ENCODE assay signal across 33 cellular contexts in the genomic region with DNA sequence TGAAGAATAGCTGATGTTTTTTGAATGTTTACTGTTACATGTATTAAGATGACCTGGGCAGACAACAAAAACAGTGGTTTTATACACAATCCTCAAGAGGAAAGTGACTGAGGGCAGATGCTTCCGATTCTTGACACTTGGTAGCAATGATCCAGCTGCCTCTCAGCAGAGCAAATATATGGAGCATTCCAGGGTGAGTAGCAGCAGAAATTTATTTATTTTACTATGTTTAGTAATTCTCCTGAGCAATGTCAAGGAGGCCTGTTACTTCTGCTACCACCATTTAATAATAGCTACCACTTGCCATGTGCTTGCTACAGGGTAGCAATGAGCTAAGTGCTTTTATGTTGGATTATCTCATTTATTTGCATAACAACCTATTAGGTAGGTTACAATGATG.
"Had no signal": no experiment of that assay in that cellular context is flagged by ENCODE, and none has a peak within 500 bp of the region (broad histone marks: within the 10 kb centered on the region; RNA-seq: fewer than 3 reads in every experiment).

No MANE protein-coding gene starts in this region.

- DNase-seq: activated B cell treated with CpG ODN at 0.5 μM for 24 hours; activated CD4-positive, alpha-beta memory T cell treated with anti-CD3 and anti-CD28 coated beads for 36 hours; activated CD4-positive, alpha-beta T cell treated with anti-CD3 and anti-CD28 coated beads for 48 hours; activated CD4-positive, alpha-beta T cell treated with anti-CD3 and anti-CD28 coated beads, Interleukin-2, amount 50 U/mL, for 1 hour; activated CD8-positive, alpha-beta memory T cell treated with anti-CD3 and anti-CD28 coated beads, Interleukin-2, amount 10 ng/mL, durations not matched to agents 7 days and 5 days; activated CD8-positive, alpha-beta memory T cell treated with anti-CD3 and anti-CD28 coated beads, Interleukin-2, amount 50 U/mL, for 4 hours; activated CD8-positive, alpha-beta T cell treated with anti-CD3 and anti-CD28 coated beads, Interleukin-2, amount 10 ng/mL, durations not matched to agents 7 days and 5 days; activated effector memory CD4-positive, alpha-beta T cell treated with anti-CD3 and anti-CD28 coated beads, Interleukin-2, amount 50 U/mL, for 16 hours; activated naive CD4-positive, alpha-beta T cell treated with anti-CD3 and anti-CD28 coated beads for 36 hours; activated naive CD8-positive, alpha-beta T cell treated with anti-CD3 and anti-CD28 coated beads for 36 hours; activated naive CD8-positive, alpha-beta T cell treated with anti-CD3 and anti-CD28 coated beads, Interleukin-2, amount 50 U/mL, for 24 hours; activated T-cell treated with anti-CD3 and anti-CD28 coated beads, Interleukin-2, amount 50 U/mL, for 1 hour; activated T-cell treated with anti-CD3 and anti-CD28 coated beads, Interleukin-2, amount 50 U/mL, for 48 hours; adrenal gland; amygdala; aorta; body of pancreas; caudate nucleus; colonic mucosa; effector CD8-positive, alpha-beta T cell; endodermal cell; foreskin melanocyte; T-helper 1 cell; T-helper 17 cell; T1000; WERI-Rb-1 had no signal

- H3K4me1 Mint-ChIP-seq: activated B cell treated with CpG ODN at 0.5 μM for 24 hours; activated CD8-positive, alpha-beta memory T cell treated with anti-CD3 and anti-CD28 coated beads, Interleukin-2, amount 10 ng/mL, durations not matched to agents 7 days and 5 days; activated naive CD4-positive, alpha-beta T cell treated with anti-CD3 and anti-CD28 coated beads, Interleukin-2, amount 50 U/mL, for 24 hours; activated naive CD8-positive, alpha-beta T cell treated with anti-CD3 and anti-CD28 coated beads for 36 hours; activated naive CD8-positive, alpha-beta T cell treated with anti-CD3 and anti-CD28 coated beads, Interleukin-2, amount 50 U/mL, for 24 hours; endodermal cell; T-helper 17 cell had no signal

- H3K27me3 Mint-ChIP-seq: activated B cell treated with CpG ODN at 0.5 μM for 24 hours; activated CD8-positive, alpha-beta memory T cell treated with anti-CD3 and anti-CD28 coated beads, Interleukin-2, amount 10 ng/mL, durations not matched to agents 7 days and 5 days; activated naive CD4-positive, alpha-beta T cell treated with anti-CD3 and anti-CD28 coated beads, Interleukin-2, amount 50 U/mL, for 24 hours; activated naive CD8-positive, alpha-beta T cell treated with anti-CD3 and anti-CD28 coated beads for 36 hours; activated naive CD8-positive, alpha-beta T cell treated with anti-CD3 and anti-CD28 coated beads, Interleukin-2, amount 50 U/mL, for 24 hours; T-helper 17 cell had no signal

- H3K27ac Mint-ChIP-seq: activated CD4-positive, alpha-beta memory T cell treated with anti-CD3 and anti-CD28 coated beads for 36 hours; activated CD8-positive, alpha-beta memory T cell treated with anti-CD3 and anti-CD28 coated beads, Interleukin-2, amount 10 ng/mL, durations not matched to agents 7 days and 5 days; activated CD8-positive, alpha-beta T cell treated with anti-CD3 and anti-CD28 coated beads, Interleukin-2, amount 10 ng/mL, durations not matched to agents 7 days and 5 days; activated naive CD4-positive, alpha-beta T cell treated with anti-CD3 and anti-CD28 coated beads for 36 hours; activated naive CD4-positive, alpha-beta T cell treated with anti-CD3 and anti-CD28 coated beads, Interleukin-2, amount 50 U/mL, for 24 hours; activated naive CD8-positive, alpha-beta T cell treated with anti-CD3 and anti-CD28 coated beads for 36 hours; activated naive CD8-positive, alpha-beta T cell treated with anti-CD3 and anti-CD28 coated beads, Interleukin-2, amount 50 U/mL, for 24 hours; activated T-helper 1 cell treated with anti-CD3 and anti-CD28 coated beads, Interleukin-12 subunit alpha, Interleukin-12 subunit beta, Interleukin-2, Interleukin-4 antibody, amounts not matched to agents 30 ng/mL and 10 ng/mL and 1 ng/mL, durations not matched to agents 14 hours and 24 hours and 36 hours; activated T-helper 2 cell treated with anti-CD3 and anti-CD28 coated beads, Interferon-gamma antibody, Interleukin-2, Interleukin-4, amounts not matched to agents 10 μg/mL and 5 μg/mL and 100 μg/mL, durations not matched to agents 14 hours and 24 hours and 36 hours; endodermal cell; T-helper 17 cell; T-helper 2 cell treated with Interferon-gamma antibody and Interleukin-4, amounts not matched to agents 5 μg/mL and 100 μg/mL, for 36 hours had no signal

- H3K9me3 ChIP-seq: adrenal gland, body of pancreas, colonic mucosa, gastroesophageal sphincter had no signal

- H3K27ac ChIP-seq: body of pancreas, colonic mucosa, gastroesophageal sphincter, WERI-Rb-1 had no signal

- H3K27me3 ChIP-seq: adrenal gland, body of pancreas, colonic mucosa, gastroesophageal sphincter had no signal

- H3K36me3 ChIP-seq: adrenal gland, colonic mucosa, gastroesophageal sphincter, WERI-Rb-1 had no signal

- H3K36me3 Mint-ChIP-seq: activated CD4-positive, alpha-beta memory T cell treated with anti-CD3 and anti-CD28 coated beads for 36 hours; activated CD8-positive, alpha-beta memory T cell treated with anti-CD3 and anti-CD28 coated beads, Interleukin-2, amount 10 ng/mL, durations not matched to agents 7 days and 5 days; activated naive CD4-positive, alpha-beta T cell treated with anti-CD3 and anti-CD28 coated beads, Interleukin-2, amount 50 U/mL, for 24 hours; activated naive CD8-positive, alpha-beta T cell treated with anti-CD3 and anti-CD28 coated beads for 36 hours had no signal

- H3K4me3 ChIP-seq: adrenal gland, body of pancreas, colonic mucosa, gastroesophageal sphincter had no signal

- H3K4me1 ChIP-seq: body of pancreas, colonic mucosa had no signal

- H3K4me3 Mint-ChIP-seq: activated B cell treated with CpG ODN at 0.5 μM for 24 hours; activated CD4-positive, alpha-beta memory T cell treated with anti-CD3 and anti-CD28 coated beads for 36 hours; activated CD8-positive, alpha-beta memory T cell treated with anti-CD3 and anti-CD28 coated beads, Interleukin-2, amount 10 ng/mL, durations not matched to agents 7 days and 5 days; activated CD8-positive, alpha-beta T cell treated with anti-CD3 and anti-CD28 coated beads, Interleukin-2, amount 10 ng/mL, durations not matched to agents 7 days and 5 days; activated naive CD4-positive, alpha-beta T cell treated with anti-CD3 and anti-CD28 coated beads for 36 hours; activated naive CD4-positive, alpha-beta T cell treated with anti-CD3 and anti-CD28 coated beads, Interleukin-2, amount 50 U/mL, for 24 hours; activated naive CD8-positive, alpha-beta T cell treated with anti-CD3 and anti-CD28 coated beads for 36 hours; activated naive CD8-positive, alpha-beta T cell treated with anti-CD3 and anti-CD28 coated beads, Interleukin-2, amount 50 U/mL, for 24 hours; activated T-helper 1 cell treated with anti-CD3 and anti-CD28 coated beads, Interleukin-12 subunit alpha, Interleukin-12 subunit beta, Interleukin-2, Interleukin-4 antibody, amounts not matched to agents 30 ng/mL and 10 ng/mL and 1 ng/mL, durations not matched to agents 14 hours and 24 hours and 36 hours; endodermal cell; T-helper 17 cell; T-helper 2 cell treated with Interferon-gamma antibody and Interleukin-4, amounts not matched to agents 5 μg/mL and 100 μg/mL, for 36 hours had no signal

- ATAC-seq: activated CD4-positive, CD25-positive, alpha-beta regulatory T cell treated with anti-CD3 and anti-CD28 coated beads, Interleukin-2, amount 50 U/mL, for 24 hours; activated CD8-positive, alpha-beta memory T cell treated with anti-CD3 and anti-CD28 coated beads, Interleukin-2, amount 10 ng/mL, durations not matched to agents 7 days and 5 days; activated CD8-positive, alpha-beta T cell treated with anti-CD3 and anti-CD28 coated beads, Interleukin-2, amount 10 ng/mL, durations not matched to agents 7 days and 5 days; activated naive CD8-positive, alpha-beta T cell treated with anti-CD3 and anti-CD28 coated beads, Interleukin-2, amount 50 U/mL, for 24 hours; body of pancreas; esophagus mucosa; gastroesophageal sphincter; T-helper 17 cell had no signal

- H3K9me3 Mint-ChIP-seq: activated B cell treated with CpG ODN at 0.5 μM for 24 hours; activated CD4-positive, alpha-beta memory T cell treated with anti-CD3 and anti-CD28 coated beads for 36 hours; activated naive CD4-positive, alpha-beta T cell treated with anti-CD3 and anti-CD28 coated beads for 36 hours; activated naive CD4-positive, alpha-beta T cell treated with anti-CD3 and anti-CD28 coated beads, Interleukin-2, amount 50 U/mL, for 24 hours; activated naive CD8-positive, alpha-beta T cell treated with anti-CD3 and anti-CD28 coated beads for 36 hours; activated naive CD8-positive, alpha-beta T cell treated with anti-CD3 and anti-CD28 coated beads, Interleukin-2, amount 50 U/mL, for 24 hours; activated T-helper 1 cell treated with anti-CD3 and anti-CD28 coated beads, Interleukin-12 subunit alpha, Interleukin-12 subunit beta, Interleukin-2, Interleukin-4 antibody, amounts not matched to agents 30 ng/mL and 10 ng/mL and 1 ng/mL, durations not matched to agents 14 hours and 24 hours and 36 hours; activated T-helper 2 cell treated with anti-CD3 and anti-CD28 coated beads, Interferon-gamma antibody, Interleukin-2, Interleukin-4, amounts not matched to agents 10 μg/mL and 5 μg/mL and 100 μg/mL, durations not matched to agents 14 hours and 24 hours and 36 hours; endodermal cell; T-helper 2 cell treated with Interferon-gamma antibody and Interleukin-4, amounts not matched to agents 5 μg/mL and 100 μg/mL, for 36 hours had no signal
